Comparison of ENCODE assay signal across 26 cellular contexts in genomic region chr1:8429549-8430105, GRCh38.
DNase-seq lines count a peak whose midpoint lies in the region; ATAC-seq, FAIRE-seq and TF ChIP-seq lines count a peak whose summit lies in the region.
"Had no signal": no experiment of that assay in that cellular context is flagged by ENCODE, and none has a peak within 500 bp of the region (broad histone marks: within the 10 kb centered on the region; RNA-seq: fewer than 3 reads in every experiment).

No MANE protein-coding gene starts in this region.

- no peak for ATAC-seq in CD4-positive, CD25-positive, alpha-beta regulatory T cell (ENCODE audit: low read depth in 2 of 2)
- no peak for ATAC-seq in naive B cell (ENCODE audit: low read depth in 2 of 2)
- ATAC-seq: body of pancreas, lower lobe of right lung, SK-N-SH treated with all-trans-retinoic acid at 6 μM for 48 hours had no signal

- H3K36me3 ChIP-seq in CD4-positive, CD25-positive, alpha-beta regulatory T cell (ENCODE audit: control insufficient read depth, insufficient read depth, low read length): no peaks in the 10 kb centered on the region
- H3K36me3 ChIP-seq in smooth muscle cell (ENCODE audit: low read depth): no peaks in the 10 kb centered on the region
- H3K36me3 ChIP-seq: esophagus squamous epithelium, lower lobe of right lung, spleen, tibial artery had no signal

- no peak overlapping the region for H3K27ac ChIP-seq in CD4-positive, CD25-positive, alpha-beta regulatory T cell (ENCODE audit: insufficient read depth, low read length, poor library complexity, severe bottlenecking)
- H3K27ac ChIP-seq in smooth muscle cell (ENCODE audit: low read depth): no peak overlapping the region
- H3K27ac ChIP-seq: body of pancreas, esophagus squamous epithelium, GM23248, lower lobe of right lung, tibial artery had no signal

- H3K9me3 ChIP-seq in CD4-positive, CD25-positive, alpha-beta regulatory T cell (ENCODE audit: control insufficient read depth in 2 of 2, low read length in 2 of 2): no peaks in the 10 kb centered on the region
- no peaks in the 10 kb centered on the region for H3K9me3 ChIP-seq in smooth muscle cell (replicated peaks; ENCODE audit: low read depth)
- H3K9me3 ChIP-seq: body of pancreas, Caco-2, esophagus squamous epithelium, lower lobe of right lung, spleen, tibial artery had no signal

- H3K4me1 ChIP-seq in CD4-positive, CD25-positive, alpha-beta regulatory T cell (ENCODE audit: control insufficient read depth, insufficient read depth, low read length, poor library complexity, severe bottlenecking): peaks cover 54% of the 10 kb centered on the region
- H3K4me1 ChIP-seq in smooth muscle cell (ENCODE audit: low read depth): peaks cover 6% of the 10 kb centered on the region

- H3K27ac Mint-ChIP-seq in CD4-positive, CD25-positive, alpha-beta regulatory T cell: peak overlapping the region in 2 of 3 donors; percentile 83 to 88
- peak overlapping the region in 5 of 6 donors; percentile 16 to 95 (median 86) for H3K27ac Mint-ChIP-seq in naive B cell
- H3K27ac Mint-ChIP-seq: endodermal cell had no signal

- WGBS in smooth muscle cell (ENCODE audit: low lambda C conversion rate): 93% methylated on average over 2 of the region's 2 CpGs

- H4K20me1 ChIP-seq in smooth muscle cell (ENCODE audit: low read depth): peaks cover 93% of the 10 kb centered on the region

- no peak overlapping the region for H2AFZ ChIP-seq in smooth muscle cell (ENCODE audit: low read depth)
- H2AFZ ChIP-seq: GM23248 had no signal

- DNase-seq in CD4-positive, CD25-positive, alpha-beta regulatory T cell: no peak
- no peak for DNase-seq in GM18507 (ENCODE audit: extremely low spot score, insufficient read length, low read depth)
- DNase-seq in OCI-M1 (lab: John Stamatoyannopoulos, UW): peak; percentile 15
- no peak for DNase-seq in naive B cell
- DNase-seq in smooth muscle cell (lab: John Stamatoyannopoulos, UW; ENCODE audit: unreplicated experiment): no peak
- DNase-seq in HTR-8/SVneo (ENCODE audit: insufficient read length, low spot score): no peak
- no peak for DNase-seq in DMS153 treated with DMSO at 0.1 percent for 48 hours (lab: John Stamatoyannopoulos, UW; ENCODE audit: unreplicated experiment)
- DNase-seq: body of pancreas; Caco-2; DND-41; endodermal cell; esophagus squamous epithelium; GM23248; IMR-90; lower lobe of right lung; NCI-H146; NCI-H524; occipital lobe; retina; spleen; stimulated activated CD4-positive, alpha-beta T cell treated with anti-CD3 and anti-CD28 coated beads, Interleukin-4, amount 100 ng/mL, for 1 hour; T1000; tibial artery had no signal

- H3K27me3 Mint-ChIP-seq in CD4-positive, CD25-positive, alpha-beta regulatory T cell: no peaks in the 10 kb centered on the region
- H3K27me3 Mint-ChIP-seq in naive B cell: no peaks in the 10 kb centered on the region
- H3K27me3 Mint-ChIP-seq: activated T-helper 17 cell treated with anti-CD3 and anti-CD28 coated beads, Interleukin-2, amount 50 U/mL, for 72 hours; stimulated activated naive CD8-positive, alpha-beta T cell treated with anti-CD3 and anti-CD28 coated beads, Interleukin-15, Interleukin-2, amounts not matched to agents 100 ng/mL and 50 ng/mL, for 24 hours had no signal

- TF ChIP-seq CTCF in smooth muscle cell (IDR thresholded peaks at IDR 0.05; ENCODE audit: borderline replicate concordance, insufficient read depth, poor library complexity, severe bottlenecking): no peak

- H3F3A ChIP-seq in smooth muscle cell (ENCODE audit: low read depth): peaks cover 22% of the 10 kb centered on the region

- no peaks in the 10 kb centered on the region for H3K27me3 ChIP-seq in CD4-positive, CD25-positive, alpha-beta regulatory T cell (ENCODE audit: control insufficient read depth, insufficient read depth, low read length)
- no peaks in the 10 kb centered on the region for H3K27me3 ChIP-seq in smooth muscle cell (ENCODE audit: low read depth)
- H3K27me3 ChIP-seq: body of pancreas, esophagus squamous epithelium, spleen, tibial artery had no signal

- H3K9ac ChIP-seq in smooth muscle cell (ENCODE audit: low read depth): no peak overlapping the region
- H3K9ac ChIP-seq: GM23248 had no signal

- no peak overlapping the region for H3K4me3 ChIP-seq in CD4-positive, CD25-positive, alpha-beta regulatory T cell (ENCODE audit: low read depth, low read length)
- no peak overlapping the region for H3K4me3 ChIP-seq in smooth muscle cell
- H3K4me3 ChIP-seq: body of pancreas, esophagus squamous epithelium, GM23248, lower lobe of right lung, spleen, tibial artery had no signal

- no peak overlapping the region for H3K4me2 ChIP-seq in smooth muscle cell

- H3K4me1 Mint-ChIP-seq in CD4-positive, CD25-positive, alpha-beta regulatory T cell: peaks cover 37 to 86% (median 63%) of the 10 kb centered on the region in 4 donors
- H3K4me1 Mint-ChIP-seq in naive B cell: peaks cover 74 to 92% (median 84%) of the 10 kb centered on the region in 3 donors

- peaks cover 24% of the 10 kb centered on the region for H3K79me2 ChIP-seq in smooth muscle cell (ENCODE audit: low read depth)

- peak overlapping the region in 2 of 4 donors; percentile 12 to 85 for H3K4me3 Mint-ChIP-seq in CD4-positive, CD25-positive, alpha-beta regulatory T cell
- H3K4me3 Mint-ChIP-seq in naive B cell: peak overlapping the region in 7 of 8 donors; percentile 4 to 82 (median 55)
- H3K4me3 Mint-ChIP-seq: endodermal cell had no signal

- no peaks in the 10 kb centered on the region for H3K9me3 Mint-ChIP-seq in CD4-positive, CD25-positive, alpha-beta regulatory T cell
- H3K9me3 Mint-ChIP-seq in naive B cell: no peaks in the 10 kb centered on the region
- H3K9me3 Mint-ChIP-seq: activated T-helper 17 cell treated with anti-CD3 and anti-CD28 coated beads, Interleukin-2, amount 50 U/mL, for 72 hours; endodermal cell; stimulated activated naive CD8-positive, alpha-beta T cell treated with anti-CD3 and anti-CD28 coated beads, Interleukin-15, Interleukin-2, amounts not matched to agents 100 ng/mL and 50 ng/mL, for 24 hours had no signal

- FAIRE-seq in GM18507 (lab: Jason Lieb, UNC) (peak; percentile 67), HTR-8/SVneo (lab: Jason Lieb, UNC) (no peak)

- peaks cover 6% of the 10 kb centered on the region for H3K36me3 Mint-ChIP-seq in CD4-positive, CD25-positive, alpha-beta regulatory T cell
- no peaks in the 10 kb centered on the region for H3K36me3 Mint-ChIP-seq in naive B cell
